31 cellular contexts compared by ENCODE assay signal in genomic region chr9:68703672-68704071, GRCh38. TPM values are rescaled to one million over a fixed set of nuclear protein-coding genes. Genes with fewer than 3 reads are reported as not detected.
DNase-seq lines count a peak whose midpoint lies in the region; ATAC-seq, FAIRE-seq and TF ChIP-seq lines count a peak whose summit lies in the region.
"Had no signal": no experiment of that assay in that cellular context is flagged by ENCODE, and none has a peak within 500 bp of the region (broad histone marks: within the 10 kb centered on the region; RNA-seq: fewer than 3 reads in every experiment).

No MANE protein-coding gene starts in this region.

- no peaks in the 10 kb centered on the region for H3K9me3 ChIP-seq in Loucy (ENCODE audit: insufficient read depth, low read depth, low read length)
- H3K9me3 ChIP-seq in K562 (replicated peaks; ENCODE audit: control insufficient read depth, insufficient read depth, low read depth, low read length): no peaks in the 10 kb centered on the region
- H3K9me3 ChIP-seq in neural progenitor cell (ENCODE audit: low read depth): no peaks in the 10 kb centered on the region
- H3K9me3 ChIP-seq: thyroid gland had no signal

- no peaks in the 10 kb centered on the region for H3K9me1 ChIP-seq in K562 (ENCODE audit: control insufficient read depth, insufficient read depth, low read length)

- H3K27me3 Mint-ChIP-seq in activated CD4-positive, alpha-beta T cell treated with anti-CD3 and anti-CD28 coated beads, Interleukin-2, amount 10 ng/mL, durations not matched to agents 24 days and 14 days: peaks cover 61% of the 10 kb centered on the region
- peaks cover 68% of the 10 kb centered on the region for H3K27me3 Mint-ChIP-seq in activated CD4-positive, alpha-beta T cell treated with anti-CD3 and anti-CD28 coated beads for 36 hours
- H3K27me3 Mint-ChIP-seq in neural progenitor cell (ENCODE audit: insufficient read depth, low read depth): peaks cover 5% of the 10 kb centered on the region

- FAIRE-seq in K562 (lab: Jason Lieb, UNC): no peak
- FAIRE-seq: G401.6, RCC 7860 had no signal

- H2AFZ ChIP-seq in Loucy (ENCODE audit: low read length): no peak overlapping the region
- H2AFZ ChIP-seq in K562 (ENCODE audit: low read depth, low read length): no peak overlapping the region
- H2AFZ ChIP-seq in neural progenitor cell (replicated peaks): no peak overlapping the region
- H2AFZ ChIP-seq: GM23248 had no signal

- H3K27ac ChIP-seq in K562 (ENCODE audit: extremely low read depth, low read depth, low read length) (no peak overlapping the region), neural progenitor cell (no peak overlapping the region)
- H3K27ac ChIP-seq: GM23248, parathyroid adenoma, thyroid gland had no signal

- WGBS in K562 (ENCODE audit: insufficient coverage, low coverage, missing lambda C conversion rate): 65% methylated on average over 6 of the region's 6 CpGs

- no peaks in the 10 kb centered on the region for H3K27me3 ChIP-seq in Loucy (ENCODE audit: insufficient read depth, low read length, poor library complexity, severe bottlenecking)
- no peaks in the 10 kb centered on the region for H3K27me3 ChIP-seq in K562 (ENCODE audit: control insufficient read depth in 2 of 2, insufficient read depth in 2 of 2, low read length in 2 of 2)
- H3K27me3 ChIP-seq in neural progenitor cell: peaks cover 73% of the 10 kb centered on the region
- H3K27me3 ChIP-seq: thyroid gland had no signal

- CTCF ChIA-PET in activated CD4-positive, alpha-beta T cell treated with anti-CD3 and anti-CD28 coated beads for 36 hours (lab: Charles Lee): interaction anchor here (1.1 kb wide), 1 partner anchor 77 kb away, joined by 3 read pairs; no protein-coding TSS in a partner anchor
- CTCF ChIA-PET in K562 (lab: Yijun Ruan, JAX; ENCODE audit: low intra/inter-chr PET ratio): no interaction called here

- no peak for ATAC-seq in activated CD4-positive, alpha-beta T cell treated with anti-CD3 and anti-CD28 coated beads for 36 hours
- no peak for ATAC-seq in K562
- ATAC-seq in GM21737 (IDR thresholded peaks at IDR 0.05; ENCODE audit: unreplicated experiment): no peak
- ATAC-seq: CD8-positive, alpha-beta T cell; left lobe of liver; naive thymus-derived CD8-positive, alpha-beta T cell; sciatic nerve; stimulated activated naive CD8-positive, alpha-beta T cell treated with anti-CD3 and anti-CD28 coated beads, Interleukin-15, amount 100 ng/mL, for 72 hours; T-helper 17 cell had no signal

- no peak for TF ChIP-seq POLR2A in K562 (conservative IDR thresholded peaks at IDR 0.05)

- peak overlapping the region; percentile 82 for H3K4me3 Mint-ChIP-seq in activated CD4-positive, alpha-beta T cell treated with anti-CD3 and anti-CD28 coated beads, Interleukin-2, amount 10 ng/mL, durations not matched to agents 24 days and 14 days
- no peak overlapping the region for H3K4me3 Mint-ChIP-seq in activated CD4-positive, alpha-beta T cell treated with anti-CD3 and anti-CD28 coated beads for 36 hours
- peak overlapping the region; percentile 93 for H3K4me3 Mint-ChIP-seq in neural progenitor cell

- H3K36me3 ChIP-seq in Loucy (ENCODE audit: insufficient read depth, low read length): no peaks in the 10 kb centered on the region
- H3K36me3 ChIP-seq in K562 (ENCODE audit: control insufficient read depth, insufficient read depth, low read length): no peaks in the 10 kb centered on the region
- H3K36me3 ChIP-seq in neural progenitor cell: no peaks in the 10 kb centered on the region
- H3K36me3 ChIP-seq: thyroid gland had no signal

- no peak overlapping the region for H3K9ac ChIP-seq in Loucy (ENCODE audit: low read depth, low read length, poor library complexity, severe bottlenecking)
- no peak overlapping the region for H3K9ac ChIP-seq in K562 (ENCODE audit: insufficient read depth in 1 of 2, low read depth in 2 of 2, low read length in 2 of 2)
- H3K9ac ChIP-seq in neural progenitor cell: no peak overlapping the region
- H3K9ac ChIP-seq: GM23248, parathyroid adenoma had no signal

- peaks cover 14% of the 10 kb centered on the region; the same call in 1 of the 2 replicates for H3K79me2 ChIP-seq in Loucy (ENCODE audit: insufficient read depth, low read length)
- H3K79me2 ChIP-seq in K562 (ENCODE audit: control insufficient read depth, insufficient read depth, low read length): peaks cover 30% of the 10 kb centered on the region
- H3K79me2 ChIP-seq in neural progenitor cell (ENCODE audit: low read depth): no peaks in the 10 kb centered on the region
- H3K79me2 ChIP-seq: parathyroid adenoma had no signal

- peaks cover 12% of the 10 kb centered on the region for H3K36me3 Mint-ChIP-seq in activated CD4-positive, alpha-beta T cell treated with anti-CD3 and anti-CD28 coated beads, Interleukin-2, amount 10 ng/mL, durations not matched to agents 24 days and 14 days (ENCODE audit: low read depth)
- no peaks in the 10 kb centered on the region for H3K36me3 Mint-ChIP-seq in activated CD4-positive, alpha-beta T cell treated with anti-CD3 and anti-CD28 coated beads for 36 hours (ENCODE audit: low read depth)
- H3K36me3 Mint-ChIP-seq in neural progenitor cell: peaks cover 2% of the 10 kb centered on the region
- H3K36me3 Mint-ChIP-seq: activated naive CD8-positive, alpha-beta T cell treated with anti-CD3 and anti-CD28 coated beads, Interleukin-2, amount 10 ng/mL, durations not matched to agents 7 days and 5 days; CD8-positive, alpha-beta T cell; naive thymus-derived CD8-positive, alpha-beta T cell had no signal

- H3K27ac Mint-ChIP-seq in activated CD4-positive, alpha-beta T cell treated with anti-CD3 and anti-CD28 coated beads, Interleukin-2, amount 10 ng/mL, durations not matched to agents 24 days and 14 days: no peak overlapping the region
- H3K27ac Mint-ChIP-seq in activated CD4-positive, alpha-beta T cell treated with anti-CD3 and anti-CD28 coated beads for 36 hours: no peak overlapping the region
- H3K27ac Mint-ChIP-seq in neural progenitor cell: no peak overlapping the region
- H3K27ac Mint-ChIP-seq: activated CD4-positive, alpha-beta T cell treated with anti-CD3 and anti-CD28 coated beads, Interleukin-2, amount 10 ng/mL, durations not matched to agents 7 days and 5 days; activated naive CD8-positive, alpha-beta T cell treated with anti-CD3 and anti-CD28 coated beads, Interleukin-2, amount 10 ng/mL, durations not matched to agents 7 days and 5 days; CD8-positive, alpha-beta T cell; stimulated activated naive CD8-positive, alpha-beta T cell treated with anti-CD3 and anti-CD28 coated beads, Interleukin-15, amount 100 ng/mL, for 72 hours; T-helper 17 cell had no signal

- no TSS peak for BruUV-seq in K562 (replicated peaks; lab: Mats Ljungman, UMichigan)

- no peak for DNase-seq in activated CD4-positive, alpha-beta T cell treated with anti-CD3 and anti-CD28 coated beads, Interleukin-2, amount 10 ng/mL, durations not matched to agents 24 days and 14 days
- DNase-seq in activated CD4-positive, alpha-beta T cell treated with anti-CD3 and anti-CD28 coated beads for 36 hours: no peak
- no peak for DNase-seq in K562 (ENCODE audit: extremely low read depth in 1 of 4, low spot score in 3 of 4)
- no peak for DNase-seq in neural progenitor cell (ENCODE audit: low spot score)
- no peak for DNase-seq in NCI-H82 (lab: John Stamatoyannopoulos, UW)
- no peak for DNase-seq in DMS53 treated with DMSO at 0.1 percent for 48 hours (lab: John Stamatoyannopoulos, UW; ENCODE audit: unreplicated experiment)
- DNase-seq: 8988T; activated CD4-positive, alpha-beta T cell treated with anti-CD3 and anti-CD28 coated beads, Interleukin-2, amount 10 ng/mL, durations not matched to agents 7 days and 5 days; activated naive CD8-positive, alpha-beta T cell treated with anti-CD3 and anti-CD28 coated beads, Interleukin-2, amount 10 ng/mL, durations not matched to agents 7 days and 5 days; CD8-positive, alpha-beta T cell; GM23248; head of caudate nucleus; Kasumi-1; mesendoderm; naive thymus-derived CD8-positive, alpha-beta T cell; NCI-H1694; NCI-H2171; NCI-H524; NK-92 treated with Interleukin-12 subunit alpha and Interleukin-12 subunit beta, amount 100 ng/mL, for 24 hours; stimulated activated CD4-positive, alpha-beta T cell treated with anti-CD3 and anti-CD28 coated beads, Interleukin-4, amount 100 ng/mL, for 4 hours; stimulated activated naive CD8-positive, alpha-beta T cell treated with anti-CD3 and anti-CD28 coated beads, Interleukin-15, amount 100 ng/mL, for 72 hours; T-helper 17 cell; thyroid gland had no signal

- TF ChIP-seq CTCF in Loucy (conservative IDR thresholded peaks at IDR 0.05; ENCODE audit: low read length) (no peak), K562 (IDR thresholded peaks at IDR 0.05 in 2 of 3, conservative IDR thresholded peaks at IDR 0.05 in 1 of 3; ENCODE audit: insufficient read depth in 2 of 3, low read depth in 1 of 3, low read length in 3 of 3) (no peak), neural progenitor cell (IDR thresholded peaks at IDR 0.05) (peak; percentile 20)

- TF ChIP-seq RAD21 in K562 (CRISPR knock-in tag; conservative IDR thresholded peaks at IDR 0.05 in 1 of 2, IDR thresholded peaks at IDR 0.05 in 1 of 2): no peak

- intact Hi-C loops in activated CD4-positive, alpha-beta T cell treated with anti-CD3 and anti-CD28 coated beads, Interleukin-2, amount 10 ng/mL, durations not matched to agents 24 days and 14 days (cut with micrococcal nuclease): loop anchor here (1.0 to 2.0 kb wide), 2 partner anchors 21 to 50 kb away; no protein-coding TSS in a partner anchor
- intact Hi-C loops in activated CD4-positive, alpha-beta T cell treated with anti-CD3 and anti-CD28 coated beads for 36 hours (cut with DNase I, micrococcal nuclease): loop anchor here in 1 of 2 experiments (2.0 to 10.0 kb wide), 2 partner anchors 77 to 321 kb away; a partner anchor contains a TSS
- intact Hi-C loops in K562 (cut with micrococcal nuclease): no loop called here

- H4K20me1 ChIP-seq in Loucy (ENCODE audit: insufficient read depth, low read length, poor library complexity, severe bottlenecking): no peaks in the 10 kb centered on the region
- H4K20me1 ChIP-seq in K562 (replicated peaks; ENCODE audit: control insufficient read depth, insufficient read depth, low read length): no peaks in the 10 kb centered on the region
- peaks cover 8% of the 10 kb centered on the region for H4K20me1 ChIP-seq in neural progenitor cell (ENCODE audit: low read depth)

- H3K4me1 ChIP-seq in Loucy (ENCODE audit: insufficient read depth, low read length, poor library complexity, severe bottlenecking) (peaks cover 30% of the 10 kb centered on the region), K562 (replicated peaks in 1 of 2; ENCODE audit: control insufficient read depth in 2 of 2, insufficient read depth in 2 of 2, low read length in 2 of 2) (peaks cover 19 to 24% of the 10 kb centered on the region in 2 experiments), neural progenitor cell (peaks cover 26% of the 10 kb centered on the region)

- H3K4me2 ChIP-seq in Loucy (ENCODE audit: low read depth, low read length, poor library complexity, severe bottlenecking) (peak overlapping the region; percentile 68), K562 (ENCODE audit: insufficient read depth, low read length) (peak overlapping the region; percentile 83; the same call in 1 of the 2 replicates), neural progenitor cell (peak overlapping the region; percentile 99)

- H3K4me1 Mint-ChIP-seq in activated CD4-positive, alpha-beta T cell treated with anti-CD3 and anti-CD28 coated beads, Interleukin-2, amount 10 ng/mL, durations not matched to agents 24 days and 14 days: peaks cover 27% of the 10 kb centered on the region
- peaks cover 18% of the 10 kb centered on the region for H3K4me1 Mint-ChIP-seq in activated CD4-positive, alpha-beta T cell treated with anti-CD3 and anti-CD28 coated beads for 36 hours
- H3K4me1 Mint-ChIP-seq in neural progenitor cell: peaks cover 35% of the 10 kb centered on the region

- in situ Hi-C loops in K562 (cut with MboI): loop anchor here (5.0 kb wide), 1 partner anchor 74 kb away; no protein-coding TSS in a partner anchor

- no peaks in the 10 kb centered on the region for H3F3A ChIP-seq in Loucy (ENCODE audit: low read depth)
- H3F3A ChIP-seq in neural progenitor cell (ENCODE audit: low read depth): peaks cover 23% of the 10 kb centered on the region

- TF ChIP-seq EP300 in K562 (IDR thresholded peaks at IDR 0.05; ENCODE audit: low read length): no peak

- H3K9me2 ChIP-seq in Loucy (replicated peaks; ENCODE audit: low read depth, low read length): no peaks in the 10 kb centered on the region

- POLR2A ChIA-PET in activated CD4-positive, alpha-beta T cell treated with anti-CD3 and anti-CD28 coated beads for 36 hours (lab: Charles Lee): no interaction called here
- POLR2A ChIA-PET in K562 (lab: Yijun Ruan, JAX): interaction anchor here (1.0 to 2.5 kb wide), 2 partner anchors 12 to 56 kb away, joined by 3 to 7 read pairs; no protein-coding TSS in a partner anchor

- H3K4me3 ChIP-seq in Loucy (ENCODE audit: low read length, poor library complexity, severe bottlenecking) (no peak overlapping the region), K562 (no peak overlapping the region), neural progenitor cell (no peak overlapping the region)
- H3K4me3 ChIP-seq: GM23248, thyroid gland had no signal

- H3K9me3 Mint-ChIP-seq in activated CD4-positive, alpha-beta T cell treated with anti-CD3 and anti-CD28 coated beads, Interleukin-2, amount 10 ng/mL, durations not matched to agents 24 days and 14 days: no peaks in the 10 kb centered on the region
- H3K9me3 Mint-ChIP-seq in activated CD4-positive, alpha-beta T cell treated with anti-CD3 and anti-CD28 coated beads for 36 hours (ENCODE audit: low read depth): no peaks in the 10 kb centered on the region
- no peaks in the 10 kb centered on the region for H3K9me3 Mint-ChIP-seq in neural progenitor cell
- H3K9me3 Mint-ChIP-seq: activated CD4-positive, alpha-beta T cell treated with anti-CD3 and anti-CD28 coated beads, Interleukin-2, amount 10 ng/mL, durations not matched to agents 7 days and 5 days; CD8-positive, alpha-beta T cell; naive thymus-derived CD8-positive, alpha-beta T cell; stimulated activated naive CD8-positive, alpha-beta T cell treated with anti-CD3 and anti-CD28 coated beads, Interleukin-15, amount 100 ng/mL, for 72 hours had no signal

RNA-seq across cellular contexts. Expression of gene PIP5K1B, which starts 1.4 kb away (rescaled TPM):
- total RNA-seq in activated CD4-positive, alpha-beta T cell treated with anti-CD3 and anti-CD28 coated beads, Interleukin-2, amount 10 ng/mL, durations not matched to agents 24 days and 14 days: 56.6 and 58.8 TPM in 2 replicates
- 1 to 10 TPM; 1.6 TPM for total RNA-seq in activated CD4-positive, alpha-beta T cell treated with anti-CD3 and anti-CD28 coated beads for 36 hours
- 11.7 and 37.8 TPM in 2 replicates for total RNA-seq in K562 (2011; cell fraction: chromatin; rRNA removed; ENCODE audit: low replicate concordance)
- total RNA-seq in K562 (2011; cell fraction: nucleolus; rRNA removed): 11.6 and 11.7 TPM in 2 replicates
- 19.9 and 36.8 TPM in 2 replicates for total RNA-seq in K562 (2011; cell fraction: nucleoplasm; rRNA removed)
- 3.8 and 3.9 TPM in 2 replicates for total RNA-seq in K562 (2014; rRNA removed)
- total RNA-seq in K562 (2014; rRNA removed; fragmentation: Illumina TruSeq; extraction: Trizol): 7.4 and 8.8 TPM in 2 replicates
- 7.4 and 7.5 TPM in 2 replicates for total RNA-seq in K562 (2015; rRNA removed; fragmentation: Illumina TruSeq; extraction: Trizol)
- total RNA-seq in K562 (2021): 9.6 and 10.4 TPM in 2 replicates
- polyA plus RNA-seq in K562 (2011; rRNA removed): 6.5 and 7.8 TPM in 2 replicates
- 2.5 and 4.5 TPM in 2 replicates for polyA plus RNA-seq in K562 (2011; cell fraction: cytosol; rRNA removed)
- 5.7 and 7.2 TPM in 2 replicates for polyA plus RNA-seq in K562 (2011; cell fraction: nucleus; rRNA removed)
- 9.2 and 13.5 TPM in 2 replicates for polyA plus RNA-seq in K562 (2012)
- polyA plus RNA-seq in K562 (2014; fragmentation: Illumina TruSeq; extraction: Trizol): 10.6 and 12.9 TPM in 2 replicates
- polyA plus RNA-seq in K562 (2014; fragmentation: Nextera tagmentation; extraction: Ambion mirVana): 1 to 10 TPM; 3.1 to 6.3 TPM
- polyA plus RNA-seq in K562 (2014; rRNA removed): 4.9 and 5.0 TPM in 2 replicates
- 12.3 and 14.2 TPM in 2 replicates for polyA minus RNA-seq in K562 (2011; rRNA and poly(A)+ RNA removed)
- 4.3 and 6.3 TPM in 2 replicates for polyA minus RNA-seq in K562 (2011; cell fraction: cytosol; rRNA and poly(A)+ RNA removed)
- 12.3 and 27.8 TPM in 2 replicates for polyA minus RNA-seq in K562 (2011; cell fraction: nucleus; rRNA and poly(A)+ RNA removed)
- 1.3 and 3.2 TPM in 2 replicates for total RNA-seq in neural progenitor cell (ENCODE audit: low replicate concordance)
- total RNA-seq: epithelial cell of proximal tubule, GM23248 had no signal
- polyA plus RNA-seq: GM23248 had no signal
